ENCODE assay signal across 1 cellular context in the genomic region with DNA sequence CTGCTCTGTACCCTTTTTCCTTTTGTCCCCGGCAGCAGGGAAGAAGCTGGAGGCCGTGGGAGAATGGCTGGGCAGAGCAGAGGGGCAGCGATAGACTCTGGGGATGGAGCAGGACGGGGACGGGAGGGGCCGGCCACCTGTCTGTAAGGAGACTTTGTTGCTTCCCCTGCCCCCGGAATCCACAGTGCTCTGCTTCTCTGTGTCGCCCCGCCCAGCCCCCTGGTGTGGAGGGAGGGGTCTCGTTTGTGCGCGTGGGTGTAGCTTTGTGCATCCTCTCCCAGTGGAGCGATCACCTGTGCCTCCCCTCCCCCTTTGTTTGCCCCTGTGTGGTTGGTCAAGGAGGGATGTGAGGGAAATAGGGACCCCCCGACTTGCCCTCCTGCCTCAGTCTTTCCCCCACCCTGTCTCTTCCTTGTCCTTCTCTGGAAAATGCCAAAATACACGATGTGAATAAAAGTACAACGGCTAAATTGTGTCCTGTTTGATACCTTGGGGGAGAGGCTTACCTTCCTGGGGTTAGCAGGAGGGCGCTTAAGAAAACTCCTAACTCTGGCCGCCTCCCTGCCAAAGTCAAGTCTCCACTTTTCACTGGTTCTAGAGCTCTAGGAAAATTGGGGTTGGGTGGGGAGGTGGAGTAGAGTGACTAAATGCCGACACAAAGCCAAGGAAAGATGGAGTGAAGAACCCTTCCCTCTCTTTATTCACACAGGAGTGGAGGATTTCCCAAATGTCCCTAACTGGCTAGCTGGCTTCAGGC.
TF ChIP-seq lines count a peak whose summit lies in the region.

No MANE protein-coding gene starts in this region.

TF ChIP-seq in IMR-90, 13 proteins besides CTCF, POLR2A, EP300 and RAD21:
- TF ChIP-seq CHD1 (IDR thresholded peaks at IDR 0.05; ENCODE audit: low read depth, low read length) (no peak), FOS (IDR thresholded peaks at IDR 0.05; ENCODE audit: low read depth, low read length) (no peak), SMC3 (IDR thresholded peaks at IDR 0.05; ENCODE audit: low read depth, low read length) (no peak), NFE2L2 (IDR thresholded peaks at IDR 0.05; ENCODE audit: low read depth, low read length) (no peak), MXI1 (IDR thresholded peaks at IDR 0.05; ENCODE audit: borderline replicate concordance, low read depth, low read length) (no peak), MAFK (IDR thresholded peaks at IDR 0.05; ENCODE audit: low read depth, low read length) (no peak), BHLHE40 (IDR thresholded peaks at IDR 0.05; ENCODE audit: low read depth, low read length) (no peak), RFX5 (IDR thresholded peaks at IDR 0.05; ENCODE audit: low read depth, low read length) (no peak), CEBPB (IDR thresholded peaks at IDR 0.05; ENCODE audit: low read depth, low read length) (no peak), RCOR1 (IDR thresholded peaks at IDR 0.05; ENCODE audit: insufficient replicate concordance, low read length) (no peak), MAZ (IDR thresholded peaks at IDR 0.05; ENCODE audit: borderline replicate concordance, low read depth, low read length) (no peak)
- TF ChIP-seq, protein P1, sequence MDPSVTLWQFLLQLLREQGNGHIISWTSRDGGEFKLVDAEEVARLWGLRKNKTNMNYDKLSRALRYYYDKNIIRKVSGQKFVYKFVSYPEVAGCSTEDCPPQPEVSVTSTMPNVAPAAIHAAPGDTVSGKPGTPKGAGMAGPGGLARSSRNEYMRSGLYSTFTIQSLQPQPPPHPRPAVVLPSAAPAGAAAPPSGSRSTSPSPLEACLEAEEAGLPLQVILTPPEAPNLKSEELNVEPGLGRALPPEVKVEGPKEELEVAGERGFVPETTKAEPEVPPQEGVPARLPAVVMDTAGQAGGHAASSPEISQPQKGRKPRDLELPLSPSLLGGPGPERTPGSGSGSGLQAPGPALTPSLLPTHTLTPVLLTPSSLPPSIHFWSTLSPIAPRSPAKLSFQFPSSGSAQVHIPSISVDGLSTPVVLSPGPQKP (IDR thresholded peaks at IDR 0.05; ENCODE audit: borderline replicate concordance, low read depth, low read length): no peak
- TF ChIP-seq, protein P2, sequence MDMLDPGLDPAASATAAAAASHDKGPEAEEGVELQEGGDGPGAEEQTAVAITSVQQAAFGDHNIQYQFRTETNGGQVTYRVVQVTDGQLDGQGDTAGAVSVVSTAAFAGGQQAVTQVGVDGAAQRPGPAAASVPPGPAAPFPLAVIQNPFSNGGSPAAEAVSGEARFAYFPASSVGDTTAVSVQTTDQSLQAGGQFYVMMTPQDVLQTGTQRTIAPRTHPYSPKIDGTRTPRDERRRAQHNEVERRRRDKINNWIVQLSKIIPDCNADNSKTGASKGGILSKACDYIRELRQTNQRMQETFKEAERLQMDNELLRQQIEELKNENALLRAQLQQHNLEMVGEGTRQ (IDR thresholded peaks at IDR 0.05; ENCODE audit: low read depth, low read length): no peak
